8 cellular contexts compared by ENCODE assay signal in genomic region chr9:137217276-137218211, GRCh38. TPM values are rescaled to one million over a fixed set of nuclear protein-coding genes. Genes with fewer than 3 reads are reported as not detected.
DNase-seq lines count a peak whose midpoint lies in the region; ATAC-seq and TF ChIP-seq lines count a peak whose summit lies in the region.

No MANE protein-coding gene starts in this region.

- H3K4me2 ChIP-seq in hepatocyte: peak overlapping the region; percentile 70

- H3K27ac ChIP-seq in hepatocyte: peak overlapping the region; percentile 85

- peak; percentile 97 for DNase-seq in H7
- peak; percentile 85 to 89 for DNase-seq in SW 1271 (lab: John Stamatoyannopoulos, UW)
- DNase-seq in hepatocyte (ENCODE audit: low spot score): peak; percentile 90
- no peak for DNase-seq in stimulated activated naive B cell treated with anti-CD40 and anti-IgM and Interleukin-4, amounts not matched to agents 10 μg/mL and 1 μg/mL and 100 μg/mL, for 72 hours
- DNase-seq in effector memory CD8-positive, alpha-beta T cell: no peak
- DNase-seq in hippocampal formation (lab: John Stamatoyannopoulos, UW): no peak

- H3K4me3 ChIP-seq in H7 (ENCODE audit: insufficient read depth, low read depth, low read length) (no peak overlapping the region), hepatocyte (no peak overlapping the region)

- H3K4me1 ChIP-seq in hepatocyte (ENCODE audit: insufficient read depth): peaks cover 24% of the 10 kb centered on the region

- ATAC-seq in stimulated activated naive B cell treated with anti-CD40 and anti-IgM and Interleukin-4, amounts not matched to agents 10 μg/mL and 1 μg/mL and 100 μg/mL, for 72 hours (replicated peaks): no peak
- ATAC-seq in GM18520 (IDR thresholded peaks at IDR 0.05; ENCODE audit: unreplicated experiment): no peak
- no peak for ATAC-seq in HG03175 (IDR thresholded peaks at IDR 0.05; ENCODE audit: unreplicated experiment)
- ATAC-seq in effector memory CD8-positive, alpha-beta T cell (replicated peaks): no peak

- no peaks in the 10 kb centered on the region for H4K20me1 ChIP-seq in hepatocyte (ENCODE audit: insufficient read depth, poor library complexity, severe bottlenecking)

- H3K36me3 ChIP-seq in H7 (replicated peaks; ENCODE audit: control insufficient read depth, insufficient read depth, low read length) (peaks cover 3% of the 10 kb centered on the region), hepatocyte (replicated peaks; ENCODE audit: insufficient read depth, low read depth) (no peaks in the 10 kb centered on the region)

- peaks cover 10 to 19% of the 10 kb centered on the region in 2 donors for H3K36me3 Mint-ChIP-seq in stimulated activated naive B cell treated with anti-CD40 and anti-IgM and Interleukin-4, amounts not matched to agents 10 μg/mL and 1 μg/mL and 100 μg/mL, for 72 hours
- H3K36me3 Mint-ChIP-seq in effector memory CD8-positive, alpha-beta T cell (ENCODE audit: insufficient read depth): peaks cover 6% of the 10 kb centered on the region

- H3K4me1 Mint-ChIP-seq in stimulated activated naive B cell treated with anti-CD40 and anti-IgM and Interleukin-4, amounts not matched to agents 10 μg/mL and 1 μg/mL and 100 μg/mL, for 72 hours: peaks cover 5% of the 10 kb centered on the region in 2 donors
- H3K4me1 Mint-ChIP-seq in effector memory CD8-positive, alpha-beta T cell (ENCODE audit: low read depth in 2 of 2): peaks cover 0 to 3% of the 10 kb centered on the region in 2 donors

- no peaks in the 10 kb centered on the region for H3K9me3 Mint-ChIP-seq in stimulated activated naive B cell treated with anti-CD40 and anti-IgM and Interleukin-4, amounts not matched to agents 10 μg/mL and 1 μg/mL and 100 μg/mL, for 72 hours
- H3K9me3 Mint-ChIP-seq in effector memory CD8-positive, alpha-beta T cell: no peaks in the 10 kb centered on the region

- no peak for TF ChIP-seq CTCF in hepatocyte (IDR thresholded peaks at IDR 0.05; ENCODE audit: poor library complexity)

- WGBS in hepatocyte (ENCODE audit: low lambda C conversion rate, missing lambda C conversion rate): 52% methylated on average over 36 of the region's 36 CpGs

- peak overlapping the region; percentile 34 for H3K27ac Mint-ChIP-seq in stimulated activated naive B cell treated with anti-CD40 and anti-IgM and Interleukin-4, amounts not matched to agents 10 μg/mL and 1 μg/mL and 100 μg/mL, for 72 hours
- no peak overlapping the region for H3K27ac Mint-ChIP-seq in effector memory CD8-positive, alpha-beta T cell

- no peaks in the 10 kb centered on the region for H3K9me3 ChIP-seq in hepatocyte (ENCODE audit: low read depth)

- H3K79me2 ChIP-seq in hepatocyte: no peaks in the 10 kb centered on the region

- H3K27me3 ChIP-seq in H7 (ENCODE audit: control insufficient read depth, insufficient read depth, low read length) (peaks cover 6% of the 10 kb centered on the region), hepatocyte (no peaks in the 10 kb centered on the region)

- H3K9me2 ChIP-seq in hepatocyte (replicated peaks; ENCODE audit: insufficient read depth): no peaks in the 10 kb centered on the region

- no peak overlapping the region for H2AFZ ChIP-seq in hepatocyte

- no peaks in the 10 kb centered on the region for H3K27me3 Mint-ChIP-seq in stimulated activated naive B cell treated with anti-CD40 and anti-IgM and Interleukin-4, amounts not matched to agents 10 μg/mL and 1 μg/mL and 100 μg/mL, for 72 hours
- H3K27me3 Mint-ChIP-seq in effector memory CD8-positive, alpha-beta T cell: no peaks in the 10 kb centered on the region

- no peak overlapping the region for H3K4me3 Mint-ChIP-seq in stimulated activated naive B cell treated with anti-CD40 and anti-IgM and Interleukin-4, amounts not matched to agents 10 μg/mL and 1 μg/mL and 100 μg/mL, for 72 hours
- no peak overlapping the region for H3K4me3 Mint-ChIP-seq in effector memory CD8-positive, alpha-beta T cell

RNA-seq across cellular contexts. Expression of gene RNF208, which starts 4.5 kb away (rescaled TPM):
- total RNA-seq in H7 (2014; rRNA removed; shearing (Covaris generic)): 1.0 TPM in 2 replicates
- total RNA-seq in hepatocyte: 1.6 and 2.3 TPM in 2 replicates
- polyA plus RNA-seq in hepatocyte: 3.3 and 6.6 TPM in 2 replicates

RNA-seq across cellular contexts. Expression of gene CYSRT1, which starts 7.4 kb away (rescaled TPM):
- 0.83 and 2.9 TPM in 2 replicates for total RNA-seq in H7 (2014; rRNA removed; shearing (Covaris generic))
- 1.4 and 2.4 TPM in 2 replicates for total RNA-seq in hepatocyte
- polyA plus RNA-seq in hepatocyte: 2.1 and 4.3 TPM in 2 replicates

RNA-seq across cellular contexts. Expression of gene RNF224, which starts 9.8 kb away (rescaled TPM):
- total RNA-seq in H7 (2014; rRNA removed; shearing (Covaris generic)): not detected in 2 replicates
- 0.68 and 1.4 TPM in 2 replicates for total RNA-seq in hepatocyte
- polyA plus RNA-seq in hepatocyte: 0.88 and 1.1 TPM in 2 replicates

RNA-seq across cellular contexts. Expression of gene NDOR1, which starts 12.0 kb away (rescaled TPM):
- total RNA-seq in H7 (2014; rRNA removed; shearing (Covaris generic)): 22.2 and 22.7 TPM in 2 replicates
- total RNA-seq in hepatocyte: 4.4 and 7.8 TPM in 2 replicates
- 12.3 and 17.6 TPM in 2 replicates for polyA plus RNA-seq in hepatocyte

RNA-seq across cellular contexts. Expression of gene TMEM203, which starts 12.1 kb away (rescaled TPM):
- total RNA-seq in H7 (2014; rRNA removed; shearing (Covaris generic)): 59.1 and 62.3 TPM in 2 replicates
- 37.6 and 43.5 TPM in 2 replicates for total RNA-seq in hepatocyte
- 48.3 and 60.7 TPM in 2 replicates for polyA plus RNA-seq in hepatocyte

Comparison
In these comparisons a context has a peak if more than half of its experiments do, and no peak if none do; other contexts are left out.
1. DNase-seq: peak in H7 (single experiment), SW 1271 (2 of 2) and hepatocyte (single experiment); none in stimulated activated naive B cell treated with anti-CD40 and anti-IgM and Interleukin-4, amounts not matched to agents 10 μg/mL and 1 μg/mL and 100 μg/mL, for 72 hours (single experiment), effector memory CD8-positive, alpha-beta T cell (0 of 3) and hippocampal formation (0 of 2).